18 cellular contexts compared by ENCODE assay signal in the genomic region with DNA sequence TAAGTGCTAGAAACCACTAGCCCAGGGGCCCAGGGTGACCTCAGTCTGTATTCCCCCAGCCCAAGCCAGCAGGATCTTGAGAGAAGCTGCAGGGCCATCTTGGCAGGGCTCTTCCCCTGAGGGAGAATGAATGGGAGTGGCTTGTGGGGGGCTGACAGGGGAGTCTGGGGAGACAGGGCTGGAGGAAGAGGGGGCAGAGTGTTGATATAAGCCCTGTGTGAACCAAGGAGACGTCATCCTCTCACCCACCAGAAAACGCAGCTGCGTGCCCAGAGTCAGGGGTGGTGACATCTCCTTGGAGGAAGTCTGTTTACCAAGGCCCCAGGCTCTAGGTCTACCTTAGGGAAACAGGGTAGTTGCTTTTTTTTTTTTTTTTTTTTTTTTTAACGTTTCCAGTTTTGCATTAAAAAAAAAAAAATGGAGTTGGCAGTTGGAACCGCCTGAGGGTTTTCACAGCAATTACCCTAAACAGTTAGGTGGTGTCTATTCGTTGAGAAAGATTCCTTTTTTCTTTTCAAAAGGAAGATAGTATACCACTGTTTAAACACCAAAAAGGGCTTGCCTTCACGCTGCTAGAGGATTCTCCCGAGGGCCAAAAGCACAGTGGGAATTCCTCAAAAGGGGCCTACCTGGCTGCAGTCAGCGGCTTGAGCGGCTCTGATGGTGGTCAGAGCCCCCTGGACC.
"Had no signal": no experiment of that assay in that cellular context is flagged by ENCODE, and none has a peak within 500 bp of the region (broad histone marks: within the 10 kb centered on the region; RNA-seq: fewer than 3 reads in every experiment).

No MANE protein-coding gene starts in this region.

- H3K36me3 Mint-ChIP-seq: activated naive CD8-positive, alpha-beta T cell treated with anti-CD3 and anti-CD28 coated beads for 36 hours had no signal

- DNase-seq: activated CD4-positive, alpha-beta T cell treated with anti-CD3 and anti-CD28 coated beads for 4 hours; activated naive CD8-positive, alpha-beta T cell treated with anti-CD3 and anti-CD28 coated beads for 36 hours; amygdala; body of pancreas; cerebellar nuclear complex; effector memory CD4-positive, alpha-beta T cell; gastrocnemius medialis; heart left ventricle; left cardiac atrium; lower lobe of right lung; pancreas; sigmoid colon; stimulated activated CD4-positive, alpha-beta T cell treated with anti-CD3 and anti-CD28 coated beads, Interleukin-1b, Interleukin-23, amount 100 ng/mL, for 48 hours; T-helper 2 cell; thyroid gland had no signal

- H3K36me3 ChIP-seq: gastrocnemius medialis, thyroid gland had no signal

- ATAC-seq: body of pancreas, gastrocnemius medialis, heart left ventricle, left cardiac atrium, lower lobe of right lung, pancreas, WTC11 had no signal

- H3K4me3 ChIP-seq: body of pancreas, gastrocnemius medialis, heart left ventricle, lower lobe of right lung, pancreas, sigmoid colon, thyroid gland had no signal

- H3K9me3 Mint-ChIP-seq: activated naive CD8-positive, alpha-beta T cell treated with anti-CD3 and anti-CD28 coated beads for 36 hours; dendritic cell treated with granulocyte-macrophage colony-stimulating factor and Interleukin-4, amounts not matched to agents 40 ng/mL and 50 ng/mL, for 4 days; mesothelial cell of epicardium; WTC11 had no signal

- H3K4me1 ChIP-seq: thyroid gland had no signal

- H3K27me3 ChIP-seq: body of pancreas, gastrocnemius medialis, heart left ventricle, pancreas, sigmoid colon, thyroid gland had no signal

- H3K27ac Mint-ChIP-seq: activated naive CD8-positive, alpha-beta T cell treated with anti-CD3 and anti-CD28 coated beads for 36 hours; dendritic cell treated with granulocyte-macrophage colony-stimulating factor and Interleukin-4, amounts not matched to agents 40 ng/mL and 50 ng/mL, for 4 days; WTC11 had no signal

- H3K27ac ChIP-seq: body of pancreas, gastrocnemius medialis, heart left ventricle, lower lobe of right lung, pancreas, thyroid gland had no signal

- H3K9me3 ChIP-seq: body of pancreas, gastrocnemius medialis, heart left ventricle, lower lobe of right lung, pancreas, sigmoid colon, thyroid gland had no signal

- H3K4me3 Mint-ChIP-seq: activated naive CD8-positive, alpha-beta T cell treated with anti-CD3 and anti-CD28 coated beads for 36 hours; dendritic cell treated with granulocyte-macrophage colony-stimulating factor and Interleukin-4, amounts not matched to agents 40 ng/mL and 50 ng/mL, for 4 days; mesothelial cell of epicardium; WTC11 had no signal

- H3K4me1 Mint-ChIP-seq: activated naive CD8-positive, alpha-beta T cell treated with anti-CD3 and anti-CD28 coated beads for 36 hours had no signal
